ENCODE assay signal across 31 cellular contexts in the genomic region with DNA sequence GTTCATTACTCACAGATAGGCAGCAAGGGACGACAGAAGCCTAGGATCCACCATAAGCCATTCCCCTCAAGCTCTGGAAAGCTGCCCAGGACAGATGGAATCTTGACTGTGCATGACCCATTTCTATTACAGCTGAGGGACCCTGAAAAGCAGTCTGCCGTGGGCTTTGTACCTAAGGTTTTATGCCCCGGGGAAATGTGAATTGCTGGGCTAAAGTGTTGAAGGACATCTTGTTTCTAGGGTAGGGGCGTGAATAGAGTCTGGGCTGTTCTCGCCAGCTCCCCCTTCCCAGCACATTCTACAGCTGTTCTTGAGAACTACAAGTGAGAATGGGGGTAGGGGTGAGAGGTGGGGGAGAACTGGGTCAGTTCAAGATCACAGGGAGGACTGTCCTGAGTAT.
"Had no signal": no experiment of that assay in that cellular context is flagged by ENCODE, and none has a peak within 500 bp of the region (broad histone marks: within the 10 kb centered on the region; RNA-seq: fewer than 3 reads in every experiment).

No MANE protein-coding gene starts in this region.

- H3K4me3 ChIP-seq: adrenal gland, body of pancreas, breast epithelium had no signal

- H3K4me1 ChIP-seq: adrenal gland, breast epithelium had no signal

- H3K27me3 ChIP-seq: adrenal gland, body of pancreas, brain microvascular endothelial cell, breast epithelium had no signal

- H3K27ac ChIP-seq: adrenal gland, body of pancreas, brain microvascular endothelial cell, breast epithelium, VCaP had no signal

- H3K9me3 ChIP-seq: adrenal gland, body of pancreas had no signal

- H3K36me3 ChIP-seq: adrenal gland, brain microvascular endothelial cell, breast epithelium had no signal

- DNase-seq: activated B cell treated with CpG ODN at 0.5 μM for 24 hours; activated CD4-positive, alpha-beta memory T cell treated with anti-CD3 and anti-CD28 coated beads for 36 hours; activated CD4-positive, alpha-beta T cell treated with anti-CD3 and anti-CD28 coated beads for 4 hours; activated CD4-positive, alpha-beta T cell treated with anti-CD3 and anti-CD28 coated beads, Interleukin-2, amount 10 ng/mL, durations not matched to agents 24 days and 14 days; activated CD4-positive, alpha-beta T cell treated with anti-CD3 and anti-CD28 coated beads, Interleukin-2, amount 50 U/mL, for 1 hour; activated CD4-positive, alpha-beta T cell treated with anti-CD3 and anti-CD28 coated beads, Interleukin-2, amount 50 U/mL, for 4 hours; activated CD4-positive, CD25-positive, alpha-beta regulatory T cell treated with anti-CD3 and anti-CD28 coated beads, Interleukin-2, amount 50 U/mL, for 72 hours; activated CD8-positive, alpha-beta memory T cell treated with anti-CD3 and anti-CD28 coated beads, Interleukin-2, amount 50 U/mL, for 4 hours; activated CD8-positive, alpha-beta T cell treated with anti-CD3 and anti-CD28 coated beads for 36 hours; activated effector memory CD4-positive, alpha-beta T cell treated with anti-CD3 and anti-CD28 coated beads, Interleukin-2, amount 50 U/mL, for 16 hours; activated gamma-delta T cell treated with Interleukin-2 at 50 U/mL for 16 hours; activated naive CD4-positive, alpha-beta T cell; activated naive CD4-positive, alpha-beta T cell treated with anti-CD3 and anti-CD28 coated beads for 36 hours; activated naive CD4-positive, alpha-beta T cell treated with anti-CD3 and anti-CD28 coated beads, Interleukin-2, amount 50 U/mL, for 16 hours; activated naive CD8-positive, alpha-beta T cell treated with anti-CD3 and anti-CD28 coated beads for 36 hours; activated T-cell treated with anti-CD3 and anti-CD28 coated beads for 4 hours; activated T-cell treated with anti-CD3 and anti-CD28 coated beads, Interleukin-2, amount 50 U/mL, for 1 hour; activated T-cell treated with anti-CD3 and anti-CD28 coated beads, Interleukin-2, amount 50 U/mL, for 4 hours; activated T-cell treated with anti-CD3 and anti-CD28 coated beads, Interleukin-2, amount 50 U/mL, for 72 hours; adrenal gland; amniotic stem cell; aorta; body of pancreas; brain microvascular endothelial cell; central memory CD4-positive, alpha-beta T cell; cerebellar nuclear complex; T-helper 1 cell; T-helper 2 cell; T-helper 9 cell had no signal
